Comparison of ENCODE assay signal across 1 cellular context in genomic region chr20:46605181-46605580, GRCh38.
TF ChIP-seq lines count a peak whose summit lies in the region.

No MANE protein-coding gene starts in this region.

TF ChIP-seq in HepG2, 621 proteins besides CTCF, POLR2A, EP300 and RAD21 (continued from another document and continues in another):
- TF ChIP-seq ZNF318 (CRISPR knock-in tag; IDR thresholded peaks at IDR 0.05) (no peak), KLF15 (CRISPR knock-in tag; IDR thresholded peaks at IDR 0.05; ENCODE audit: borderline replicate concordance) (no peak), ZNF558 (CRISPR knock-in tag; IDR thresholded peaks at IDR 0.05; ENCODE audit: borderline replicate concordance) (no peak), SYNCRIP (IDR thresholded peaks at IDR 0.05; ENCODE audit: insufficient read depth, low read depth, low read length) (no peak), AGO2 (optimal IDR thresholded peaks at IDR 0.05; ENCODE audit: low read depth, low read length) (no peak), NR2F6 (IDR thresholded peaks at IDR 0.05) (peak; percentile 78), NR2F6 (CRISPR knock-in tag; IDR thresholded peaks at IDR 0.05) (peak; percentile 83), ZNF496 (CRISPR knock-in tag; IDR thresholded peaks at IDR 0.05; ENCODE audit: insufficient replicate concordance) (no peak), HOXA3 (CRISPR knock-in tag; IDR thresholded peaks at IDR 0.05) (peak; percentile 65), SOX6 (IDR thresholded peaks at IDR 0.05) (no peak), SOX6 (CRISPR knock-in tag; IDR thresholded peaks at IDR 0.05) (peak; percentile 28; the same call in 1 of the 2 replicates), MED13 (CRISPR knock-in tag; IDR thresholded peaks at IDR 0.05) (no peak), ZNF547 (CRISPR knock-in tag; IDR thresholded peaks at IDR 0.05) (no peak), HINFP (CRISPR knock-in tag; IDR thresholded peaks at IDR 0.05; ENCODE audit: low read depth) (no peak), ZBTB21 (CRISPR knock-in tag; IDR thresholded peaks at IDR 0.05) (0 out of 2 replicates have a peak, but pooled peaks have one; percentile 20), ZMAT3 (CRISPR knock-in tag; conservative IDR thresholded peaks at IDR 0.05) (no peak), SATB2 (CRISPR knock-in tag; IDR thresholded peaks at IDR 0.05) (no peak), ZNF207 (IDR thresholded peaks at IDR 0.05; ENCODE audit: borderline replicate concordance) (no peak), ZFP36L1 (CRISPR knock-in tag; IDR thresholded peaks at IDR 0.05) (no peak), CEBPZ (IDR thresholded peaks at IDR 0.05; ENCODE audit: low read length) (no peak), RNF2 (conservative IDR thresholded peaks at IDR 0.05; ENCODE audit: low read depth) (no peak), PRPF4 (IDR thresholded peaks at IDR 0.05; ENCODE audit: low read depth, low read length, poor library complexity, severe bottlenecking) (no peak), ELF3 (CRISPR knock-in tag; IDR thresholded peaks at IDR 0.05) (peak; percentile 63; the same call in 1 of the 2 replicates), ZNF546 (CRISPR knock-in tag; conservative IDR thresholded peaks at IDR 0.05) (no peak), SMYD3 (CRISPR knock-in tag; IDR thresholded peaks at IDR 0.05) (no peak), ETS1 (CRISPR knock-in tag; IDR thresholded peaks at IDR 0.05) (no peak), ZFP41 (CRISPR knock-in tag; IDR thresholded peaks at IDR 0.05; ENCODE audit: borderline replicate concordance) (no peak), KDM6A (CRISPR knock-in tag; IDR thresholded peaks at IDR 0.05; ENCODE audit: low read depth) (no peak), DRAP1 (CRISPR knock-in tag; IDR thresholded peaks at IDR 0.05) (no peak), RCOR2 (CRISPR knock-in tag; IDR thresholded peaks at IDR 0.05) (peak; percentile 69), CENPT (CRISPR knock-in tag; IDR thresholded peaks at IDR 0.05; ENCODE audit: low read depth) (no peak), HMGA1 (CRISPR knock-in tag; conservative IDR thresholded peaks at IDR 0.05) (no peak), ZNF317 (CRISPR knock-in tag; IDR thresholded peaks at IDR 0.05) (no peak; the same call in 1 of the 2 replicates), NCOA1 (CRISPR knock-in tag; IDR thresholded peaks at IDR 0.05) (no peak), SETDB1 (CRISPR knock-in tag; IDR thresholded peaks at IDR 0.05; ENCODE audit: borderline replicate concordance) (no peak), MTF1 (CRISPR knock-in tag; IDR thresholded peaks at IDR 0.05) (no peak), ZNF597 (CRISPR knock-in tag; IDR thresholded peaks at IDR 0.05) (no peak), ZFAT (CRISPR knock-in tag; conservative IDR thresholded peaks at IDR 0.05) (no peak), TMF1 (CRISPR knock-in tag; IDR thresholded peaks at IDR 0.05; ENCODE audit: low read depth) (no peak), ZNF484 (CRISPR knock-in tag; IDR thresholded peaks at IDR 0.05; ENCODE audit: borderline replicate concordance, low read depth) (no peak), CERS6 (CRISPR knock-in tag; IDR thresholded peaks at IDR 0.05) (no peak), E2F2 (CRISPR knock-in tag; IDR thresholded peaks at IDR 0.05; ENCODE audit: borderline replicate concordance) (no peak), MXD1 (CRISPR knock-in tag; IDR thresholded peaks at IDR 0.05) (no peak), BHLHE40 (IDR thresholded peaks at IDR 0.05; ENCODE audit: low read length) (no peak), ZSCAN30 (CRISPR knock-in tag; IDR thresholded peaks at IDR 0.05) (0 out of 2 replicates have a peak, but pooled peaks have one; percentile 63), TCF12 (IDR thresholded peaks at IDR 0.05) (no peak), TCF12 (CRISPR knock-in tag; IDR thresholded peaks at IDR 0.05) (no peak), ZNF530 (CRISPR knock-in tag; IDR thresholded peaks at IDR 0.05; ENCODE audit: low read depth) (no peak), SIX1 (CRISPR knock-in tag; IDR thresholded peaks at IDR 0.05; ENCODE audit: borderline replicate concordance) (no peak)
